Comparison of ENCODE assay signal across 24 cellular contexts in the genomic region with DNA sequence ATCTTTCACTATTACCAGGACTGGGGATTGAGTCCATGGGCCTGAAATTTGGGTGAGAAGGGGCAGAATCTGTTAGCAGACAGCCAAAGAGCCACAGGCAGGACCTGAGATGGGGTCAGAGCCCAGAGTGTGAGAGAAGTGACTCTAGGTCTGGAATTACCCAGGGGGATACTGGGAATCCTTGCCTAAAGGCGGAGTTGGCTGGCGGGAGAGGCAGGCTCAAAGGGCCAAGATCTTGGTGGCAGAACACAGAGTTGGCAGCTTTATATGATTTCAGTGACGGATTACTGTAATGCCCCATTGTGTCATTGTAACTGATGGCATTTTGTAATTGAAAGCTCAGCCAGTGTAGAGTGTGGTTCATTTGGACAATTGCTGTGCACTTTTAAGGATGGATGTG.
DNase-seq lines count a peak whose midpoint lies in the region; ATAC-seq, FAIRE-seq and TF ChIP-seq lines count a peak whose summit lies in the region.
"Had no signal": no experiment of that assay in that cellular context is flagged by ENCODE, and none has a peak within 500 bp of the region (broad histone marks: within the 10 kb centered on the region; RNA-seq: fewer than 3 reads in every experiment).

No MANE protein-coding gene starts in this region.

- H4K20me1 ChIP-seq in H1 (replicated peaks in 1 of 2; ENCODE audit: control insufficient read depth in 1 of 2, insufficient read depth in 2 of 2, low read length in 2 of 2): no peaks in the 10 kb centered on the region
- no peaks in the 10 kb centered on the region for H4K20me1 ChIP-seq in SK-N-SH (ENCODE audit: insufficient read depth)
- H4K20me1 ChIP-seq: BLaER1 had no signal

- POLR2A ChIA-PET in H1 (lab: Charles Lee; ENCODE audit: partially characterized antibody): no interaction called here
- POLR2A ChIA-PET in SK-N-SH (lab: Yijun Ruan, JAX): no interaction called here

- no peaks in the 10 kb centered on the region for H3K79me1 ChIP-seq in H1 (ENCODE audit: low read depth, low read length)

- no peak for FAIRE-seq in H1 (lab: Jason Lieb, UNC)
- FAIRE-seq: A204.1, GM19239 had no signal

- H3K4me1 ChIP-seq in HAP-1 (peaks cover 12% of the 10 kb centered on the region; the same call in 1 of the 2 replicates), H1 (replicated peaks in 1 of 4; ENCODE audit: control insufficient read depth in 3 of 4, insufficient read depth in 4 of 4, low read length in 3 of 4) (peaks cover 0 to 5% (median 3%) of the 10 kb centered on the region in 4 experiments; a peak in 3 of 7 replicates), SK-N-SH (ENCODE audit: control insufficient read depth in 1 of 2, insufficient read depth in 2 of 2, low read depth in 1 of 2, low read length in 1 of 2) (no peaks in the 10 kb centered on the region; a peak in 1 of 4 replicates)

- no peaks in the 10 kb centered on the region for H3K79me2 ChIP-seq in H1 (ENCODE audit: control insufficient read depth in 1 of 2, insufficient read depth in 2 of 2, low read length in 2 of 2)
- H3K79me2 ChIP-seq in SK-N-SH (ENCODE audit: insufficient read depth): no peaks in the 10 kb centered on the region

- CTCF ChIA-PET in H1 (lab: Charles Lee; ENCODE audit: partially characterized antibody): interaction anchor here (0.6 to 5.0 kb wide), 3 partner anchors 38 to 1092 kb away, joined by 3 to 25 read pairs (median 3); no protein-coding TSS in a partner anchor
- CTCF ChIA-PET in SK-N-SH (lab: Yijun Ruan, JAX): no interaction called here

- no peaks in the 10 kb centered on the region for H3K23me2 ChIP-seq in H1 (ENCODE audit: low read depth, low read length)

- no peaks in the 10 kb centered on the region for H3F3A ChIP-seq in SK-N-SH (replicated peaks; ENCODE audit: insufficient read depth)

- TF ChIP-seq EP300 in H1 (IDR thresholded peaks at IDR 0.05; ENCODE audit: borderline replicate concordance in 1 of 2, low read depth in 2 of 2, low read length in 2 of 2) (no peak), SK-N-SH (IDR thresholded peaks at IDR 0.05; ENCODE audit: borderline replicate concordance in 1 of 2, low read depth in 1 of 2, low read length in 1 of 2) (no peak)

- H2AFZ ChIP-seq in H1 (ENCODE audit: low read length) (no peak overlapping the region), SK-N-SH (ENCODE audit: low read depth) (no peak overlapping the region)

- no peaks in the 10 kb centered on the region for H3K9me3 ChIP-seq in HAP-1
- H3K9me3 ChIP-seq in H1 (ENCODE audit: insufficient read depth in 2 of 2, low read depth in 1 of 2, low read length in 1 of 2): no peaks in the 10 kb centered on the region
- H3K9me3 ChIP-seq in SK-N-SH: no peaks in the 10 kb centered on the region

- H3K4me3 ChIP-seq in HAP-1 (no peak overlapping the region), H1 (ENCODE audit: extremely low read depth in 1 of 4, insufficient read depth in 2 of 4, low read depth in 3 of 4, low read length in 4 of 4) (no peak overlapping the region), SK-N-SH (ENCODE audit: low read depth in 2 of 2, low read length in 1 of 2) (no peak overlapping the region)
- H3K4me3 ChIP-seq: BLaER1 had no signal

- in situ Hi-C loops in HAP-1 (cut with MboI; ENCODE audit: low sequenced_read_pairs): loop anchor here (25.0 kb wide), 1 partner anchor 1021 kb away; no protein-coding TSS in a partner anchor

- no peak overlapping the region for H4K8ac ChIP-seq in H1 (ENCODE audit: extremely low read depth, insufficient read depth, low read length)

- 87% methylated on average over 3 of the region's 3 CpGs; no CpG with 5 or more reads in 1 of the 2 experiments for WGBS in H1 (ENCODE audit: extremely low coverage in 1 of 2, insufficient coverage in 1 of 2, insufficient read length in 1 of 2, insufficient replicate concordance in 2 of 2, low coverage in 1 of 2, low lambda C conversion rate in 2 of 2, missing lambda C conversion rate in 1 of 2), 2 experiments
- WGBS in SK-N-SH (ENCODE audit: low lambda C conversion rate): 52% methylated on average over 3 of the region's 3 CpGs

- peak overlapping the region; percentile 32 for H4K91ac ChIP-seq in H1 (replicated peaks; ENCODE audit: insufficient read length, low read length)

- H4K5ac ChIP-seq in H1 (ENCODE audit: insufficient read length, low read depth, low read length): no peak overlapping the region

- H2BK15ac ChIP-seq in H1 (ENCODE audit: low read length): peak overlapping the region; percentile 20; the same call in 1 of the 2 replicates

- ATAC-seq in HG02571 (IDR thresholded peaks at IDR 0.05; ENCODE audit: unreplicated experiment): no peak

- DNase-seq in ELF-1 (ENCODE audit: low read depth, low spot score) (peak; percentile 42), HAP-1 (ENCODE audit: low spot score in 2 of 2) (peak; percentile 11 to 39), H1 (ENCODE audit: low read depth in 1 of 2, low spot score in 2 of 2) (no peak), medulla oblongata (ENCODE audit: extremely low spot score) (peak; percentile 40), SK-N-SH (no peak), cortex of kidney (lab: John Stamatoyannopoulos, UW) (no peak)
- DNase-seq in stimulated activated CD4-positive, alpha-beta T cell treated with anti-CD3 and anti-CD28 coated beads, Interleukin-2, amount 100 ng/mL, for 24 hours: no peak
- DNase-seq: CD4-positive, CD25-positive, alpha-beta regulatory T cell; DMS153; DND-41; H7; NCI-H1092; NCI-H1436 treated with DMSO at 0.1 percent for 48 hours; NCI-H187 treated with DMSO at 0.1 percent for 48 hours; NCI-H446 treated with DMSO at 0.1 percent for 48 hours; NCI-H526; RPMI8226; SHP77 had no signal

- H3K27ac ChIP-seq in H1 (ENCODE audit: low read depth, low read length) (no peak overlapping the region), SK-N-SH (ENCODE audit: low read depth in 2 of 2, low read length in 1 of 2) (no peak overlapping the region)
- H3K27ac ChIP-seq: BLaER1, HL-60, KMS-11 had no signal

- no peak overlapping the region for H3K56ac ChIP-seq in H1 (replicated peaks; ENCODE audit: insufficient read length, low read depth, low read length)

- H3K36me3 ChIP-seq in HAP-1 (replicated peaks) (no peaks in the 10 kb centered on the region), H1 (ENCODE audit: control insufficient read depth in 2 of 4, insufficient read depth in 4 of 4, low read length in 3 of 4) (no peaks in the 10 kb centered on the region; a peak in 1 of 8 replicates), SK-N-SH (replicated peaks in 1 of 2; ENCODE audit: control insufficient read depth in 1 of 2, insufficient read depth in 2 of 2, low read length in 1 of 2) (no peaks in the 10 kb centered on the region)
- H3K36me3 ChIP-seq: BLaER1 had no signal

- TF ChIP-seq RAD21 in H1 (IDR thresholded peaks at IDR 0.05 in 1 of 2, conservative IDR thresholded peaks at IDR 0.05 in 1 of 2; ENCODE audit: low read depth in 2 of 2, low read length in 2 of 2) (no peak), SK-N-SH (IDR thresholded peaks at IDR 0.05; ENCODE audit: low read length) (no peak)

- no peak overlapping the region for H2AK5ac ChIP-seq in H1 (ENCODE audit: low read depth, low read length)

- H3K9ac ChIP-seq in H1 (replicated peaks in 1 of 4; ENCODE audit: extremely low read depth in 1 of 4, low read depth in 3 of 4, low read length in 3 of 4) (no peak overlapping the region), SK-N-SH (no peak overlapping the region)
- H3K9ac ChIP-seq: BLaER1, KMS-11 had no signal

- TF ChIP-seq CTCF in H1 (IDR thresholded peaks at IDR 0.05; ENCODE audit: control extremely low read depth in 1 of 3, insufficient read depth in 1 of 3, low read depth in 1 of 3, low read length in 3 of 3) (no peak), SK-N-SH (IDR thresholded peaks at IDR 0.05) (no peak)

- no peaks in the 10 kb centered on the region for H3K9me2 ChIP-seq in SK-N-SH

- no peak overlapping the region for H3K23ac ChIP-seq in H1 (ENCODE audit: insufficient read length)

- TF ChIP-seq POLR2A in H1 (IDR thresholded peaks at IDR 0.05; ENCODE audit: control extremely low read depth in 1 of 2, low read depth in 2 of 2, low read length in 2 of 2): no peak

- peak overlapping the region; percentile 11; the same call in 1 of the 2 replicates for H2BK20ac ChIP-seq in H1 (ENCODE audit: low read length)

- H3K4ac ChIP-seq in H1 (replicated peaks; ENCODE audit: insufficient read length, low read depth, low read length): no peak overlapping the region

- H3K27me3 ChIP-seq in HAP-1 (ENCODE audit: low read depth) (no peaks in the 10 kb centered on the region), H1 (replicated peaks in 1 of 4; ENCODE audit: control insufficient read depth in 3 of 4, extremely low read depth in 1 of 4, insufficient read depth in 3 of 4, low read length in 3 of 4) (no peaks in the 10 kb centered on the region), SK-N-SH (ENCODE audit: insufficient read depth) (no peaks in the 10 kb centered on the region)
- H3K27me3 ChIP-seq: BLaER1 had no signal

- H2BK5ac ChIP-seq in H1 (ENCODE audit: low read depth, low read length): 0 out of 2 replicates have a peak overlapping the region, but pooled peaks have one; percentile 32

- H3K18ac ChIP-seq in H1 (ENCODE audit: extremely low read depth, low read length): no peak overlapping the region

- H2BK12ac ChIP-seq in H1 (ENCODE audit: low read depth, low read length): peak overlapping the region; percentile 86; the same call in 1 of the 2 replicates

- H3K14ac ChIP-seq in H1 (ENCODE audit: insufficient read length): no peak overlapping the region

- H3K4me2 ChIP-seq in H1 (ENCODE audit: insufficient read depth in 1 of 2, low read depth in 2 of 2, low read length in 2 of 2) (no peak overlapping the region), SK-N-SH (no peak overlapping the region)
- H3K4me2 ChIP-seq: BLaER1, KMS-11 had no signal

- no peak overlapping the region for H2BK120ac ChIP-seq in H1 (replicated peaks; ENCODE audit: low read depth, low read length)

TF ChIP-seq in H1, 55 proteins besides CTCF, POLR2A, EP300 and RAD21 (continues in another document):
- TF ChIP-seq SRF (IDR thresholded peaks at IDR 0.05; ENCODE audit: low read depth, low read length): no peak
- no peak for TF ChIP-seq SIN3A (conservative IDR thresholded peaks at IDR 0.05 in 1 of 2, IDR thresholded peaks at IDR 0.05 in 1 of 2; ENCODE audit: low read depth in 1 of 2, low read length in 2 of 2)
- no peak for TF ChIP-seq FOSL1 (IDR thresholded peaks at IDR 0.05; ENCODE audit: insufficient read depth, low read depth, low read length)
- TF ChIP-seq CEBPB (IDR thresholded peaks at IDR 0.05; ENCODE audit: low read depth, low read length): no peak
- TF ChIP-seq SP2 (IDR thresholded peaks at IDR 0.05; ENCODE audit: low read length): no peak
- no peak for TF ChIP-seq HDAC6 (IDR thresholded peaks at IDR 0.05; ENCODE audit: low read depth, low read length)

TF ChIP-seq in SK-N-SH, 30 proteins besides CTCF, POLR2A, EP300 and RAD21 (continues in another document):
- no peak for TF ChIP-seq PBX3 (IDR thresholded peaks at IDR 0.05)

Comparison
In these comparisons a context has a peak if more than half of its experiments do, and no peak if none do; other contexts are left out.
1. DNase-seq: peak in ELF-1 (single experiment), HAP-1 (2 of 2) and medulla oblongata (single experiment); none in H1 (0 of 2), stimulated activated CD4-positive, alpha-beta T cell treated with anti-CD3 and anti-CD28 coated beads, Interleukin-2, amount 100 ng/mL, for 24 hours (0 of 2), SK-N-SH (single experiment) and cortex of kidney (single experiment).